ENCODE assay signal across 18 cellular contexts in genomic region chr18:41043876-41044275, GRCh38.
"Had no signal": no experiment of that assay in that cellular context is flagged by ENCODE, and none has a peak within 500 bp of the region (broad histone marks: within the 10 kb centered on the region; RNA-seq: fewer than 3 reads in every experiment).

No MANE protein-coding gene starts in this region.

- DNase-seq: KBM-7, MV-4-11, NCI-H1048, NCI-H1105, NCI-H1436 treated with DMSO at 0.1 percent for 48 hours, NCI-H187, NCI-H2029, NCI-H2171, NCI-H226, NCI-H446, NCI-H510A, NCI-H524 treated with DMSO at 0.1 percent for 48 hours, NCI-H774, Right ventricle myocardium superior, RPMI8226, SIG-M5 had no signal

- H3K4me1 ChIP-seq: SJSA1 had no signal

- H3K9me3 ChIP-seq: SJSA1 had no signal

- H3K4me3 ChIP-seq: SJSA1, SK-N-MC had no signal

- H3K27me3 ChIP-seq: SJSA1 had no signal

- H3K27ac ChIP-seq: SJSA1, SK-N-MC had no signal

- H3K36me3 ChIP-seq: SJSA1 had no signal
